Comparison of ENCODE assay signal across 19 cellular contexts in genomic region chr20:13356087-13356486, GRCh38.
A peak's percentile ranks its signal among the peaks of the same experiment; 100 is the strongest.
DNase-seq lines count a peak whose midpoint lies in the region; ATAC-seq, FAIRE-seq and TF ChIP-seq lines count a peak whose summit lies in the region.
"Had no signal": no experiment of that assay in that cellular context is flagged by ENCODE, and none has a peak within 500 bp of the region (broad histone marks: within the 10 kb centered on the region; RNA-seq: fewer than 3 reads in every experiment).

No MANE protein-coding gene starts in this region.

- in situ Hi-C loops in HepG2 (cut with HindIII; ENCODE audit: extremely low pct_ligation_motif_present, low pct_unique_long_range_greater_than_20kb): no loop called here

- FAIRE-seq in HepG2 (lab: Jason Lieb, UNC): no peak
- FAIRE-seq: GM12878, GM18507 had no signal

- no peak overlapping the region for H3K4ac ChIP-seq in mesendoderm (ENCODE audit: low read depth, low read length)

- ATAC-seq in HepG2 (peak; percentile 38; the same call in 1 of the 3 replicates), right lobe of liver (no peak), right cardiac atrium (no peak), left colon (no peak)

- CTCF ChIA-PET in HepG2 (lab: Yijun Ruan, JAX; ENCODE audit: low intra/inter-chr PET ratio, low total read pairs): no interaction called here

- H3K79me2 ChIP-seq in HepG2 (ENCODE audit: insufficient read depth, low read length) (no peaks in the 10 kb centered on the region), mesendoderm (ENCODE audit: control insufficient read depth, insufficient read depth, low read length) (no peaks in the 10 kb centered on the region), MM.1S (ENCODE audit: low read length) (no peaks in the 10 kb centered on the region)

- peak overlapping the region; percentile 67 for H2BK120ac ChIP-seq in mesendoderm (ENCODE audit: low read depth, low read length)

- no TSS peak for BruUV-seq in HepG2 (replicated peaks; lab: Mats Ljungman, UMichigan)

- no peaks in the 10 kb centered on the region for H3K27me3 ChIP-seq in HepG2 (ENCODE audit: control insufficient read depth in 1 of 2, insufficient read depth in 2 of 2, low read length in 2 of 2)
- H3K27me3 ChIP-seq in right lobe of liver: no peaks in the 10 kb centered on the region
- no peaks in the 10 kb centered on the region for H3K27me3 ChIP-seq in SJCRH30
- no peaks in the 10 kb centered on the region for H3K27me3 ChIP-seq in mesendoderm (ENCODE audit: insufficient read depth, low read length, poor library complexity)
- H3K27me3 ChIP-seq in MM.1S (replicated peaks; ENCODE audit: insufficient read depth, low read length): no peaks in the 10 kb centered on the region
- no peaks in the 10 kb centered on the region for H3K27me3 ChIP-seq in right cardiac atrium (ENCODE audit: control insufficient read depth, insufficient read depth)
- H3K27me3 ChIP-seq: BLaER1 treated with 17β-estradiol and CSF1 and Interleukin-3, amounts not matched to agents 10 nM and 100 nM had no signal

- H2AFZ ChIP-seq in HepG2 (ENCODE audit: low read length) (no peak overlapping the region), MM.1S (ENCODE audit: low read length) (no peak overlapping the region)

- no peak overlapping the region for H2AK5ac ChIP-seq in mesendoderm (ENCODE audit: low read length)

- no peak overlapping the region for H3K9ac ChIP-seq in HepG2 (ENCODE audit: insufficient read depth, low read depth, low read length)
- H3K9ac ChIP-seq in mesendoderm (ENCODE audit: low read length): no peak overlapping the region
- H3K9ac ChIP-seq in MM.1S (ENCODE audit: low read length): no peak overlapping the region
- H3K9ac ChIP-seq: BLaER1 treated with 17β-estradiol and CSF1 and Interleukin-3, amounts not matched to agents 10 nM and 100 nM had no signal

- peak overlapping the region; percentile 87 for H3K18ac ChIP-seq in mesendoderm (ENCODE audit: low read length)

- no peaks in the 10 kb centered on the region for H3F3A ChIP-seq in MM.1S (ENCODE audit: insufficient read depth, low read length)

- H2BK15ac ChIP-seq in mesendoderm (replicated peaks; ENCODE audit: low read depth): peak overlapping the region; percentile 45

- H4K8ac ChIP-seq in mesendoderm (ENCODE audit: low read depth, low read length): no peak overlapping the region

- no peak overlapping the region for H3K4me2 ChIP-seq in HepG2 (ENCODE audit: low read depth, low read length)
- no peak overlapping the region for H3K4me2 ChIP-seq in mesendoderm (ENCODE audit: low read length)
- no peak overlapping the region for H3K4me2 ChIP-seq in MM.1S (ENCODE audit: low read depth, low read length)
- H3K4me2 ChIP-seq: BLaER1 treated with 17β-estradiol and CSF1 and Interleukin-3, amounts not matched to agents 10 nM and 100 nM had no signal

- H3K56ac ChIP-seq in mesendoderm (ENCODE audit: low read length): no peak overlapping the region

- H3K27ac ChIP-seq in HepG2 (ENCODE audit: extremely low read length, insufficient read depth, low read length): no peak overlapping the region
- no peak overlapping the region for H3K27ac ChIP-seq in right lobe of liver
- H3K27ac ChIP-seq in SJCRH30: peak overlapping the region; percentile 79
- H3K27ac ChIP-seq in mesendoderm (ENCODE audit: low read depth, low read length): no peak overlapping the region
- H3K27ac ChIP-seq in MM.1S (ENCODE audit: low read length): no peak overlapping the region
- H3K27ac ChIP-seq in right cardiac atrium (ENCODE audit: low read length): no peak overlapping the region
- H3K27ac ChIP-seq: BLaER1 treated with 17β-estradiol and CSF1 and Interleukin-3, amounts not matched to agents 10 nM and 100 nM had no signal

- DNase-seq in HepG2 (ENCODE audit: low spot score) (peak; percentile 44), right lobe of liver (no peak), SJCRH30 (peak; percentile 31 to 82), mesendoderm (no peak), MM.1S (no peak), right cardiac atrium (no peak), NCI-H2029 (lab: John Stamatoyannopoulos, UW) (no peak), left colon (no peak)
- DNase-seq: CD8-positive, alpha-beta memory T cell; DND-41; GDM1; GOT3; HFFc6; NCI-H1436 treated with DMSO at 0.1 percent for 48 hours; NCI-H2081; NCI-H510A treated with DMSO at 0.1 percent for 48 hours had no signal

- intact Hi-C loops in HepG2 (cut with micrococcal nuclease; ENCODE audit: unreplicated experiment): no loop called here
- intact Hi-C loops in right lobe of liver (cut with DNase I): no loop called here
- intact Hi-C loops in right cardiac atrium (cut with DNase I): no loop called here
- intact Hi-C loops in left colon (cut with DNase I, micrococcal nuclease): no loop called here

- H3K36me3 ChIP-seq in HepG2 (replicated peaks in 1 of 2; ENCODE audit: control insufficient read depth in 1 of 2, insufficient read depth in 2 of 2, low read length in 2 of 2): no peaks in the 10 kb centered on the region
- H3K36me3 ChIP-seq in right lobe of liver: no peaks in the 10 kb centered on the region
- H3K36me3 ChIP-seq in SJCRH30: no peaks in the 10 kb centered on the region
- H3K36me3 ChIP-seq in mesendoderm (ENCODE audit: control insufficient read depth, insufficient read depth, low read length): no peaks in the 10 kb centered on the region
- H3K36me3 ChIP-seq in MM.1S (replicated peaks; ENCODE audit: insufficient read depth, low read length): no peaks in the 10 kb centered on the region
- H3K36me3 ChIP-seq: BLaER1 treated with 17β-estradiol and CSF1 and Interleukin-3, amounts not matched to agents 10 nM and 100 nM had no signal

- H4K5ac ChIP-seq in mesendoderm (ENCODE audit: low read length): no peak overlapping the region

- TF ChIP-seq CTCF in HepG2 (CRISPR knock-in tag; IDR thresholded peaks at IDR 0.05): no peak
- no peak for TF ChIP-seq CTCF in right lobe of liver (IDR thresholded peaks at IDR 0.05)
- no peak for TF ChIP-seq CTCF in MM.1S (IDR thresholded peaks at IDR 0.05; ENCODE audit: low read length)

- POLR2A ChIA-PET in HepG2 (lab: Yijun Ruan, JAX): interaction anchor here (0.6 to 2.2 kb wide), 2 partner anchors 13 to 25 kb away, joined by 3 to 7 read pairs; no protein-coding TSS in a partner anchor

- H3K4me3 ChIP-seq in HepG2 (replicated peaks in 1 of 3; ENCODE audit: insufficient read depth in 1 of 3, low read depth in 2 of 3, low read length in 3 of 3): no peak overlapping the region
- H3K4me3 ChIP-seq in right lobe of liver: no peak overlapping the region
- no peak overlapping the region for H3K4me3 ChIP-seq in SJCRH30
- H3K4me3 ChIP-seq in mesendoderm (ENCODE audit: low read length): no peak overlapping the region
- H3K4me3 ChIP-seq in MM.1S (ENCODE audit: low read length): no peak overlapping the region
- H3K4me3 ChIP-seq in right cardiac atrium (ENCODE audit: low read length): no peak overlapping the region
- H3K4me3 ChIP-seq: BLaER1 treated with 17β-estradiol and CSF1 and Interleukin-3, amounts not matched to agents 10 nM and 100 nM; GM12878 had no signal

- H4K20me1 ChIP-seq in HepG2 (ENCODE audit: insufficient read depth, low read length) (no peaks in the 10 kb centered on the region), MM.1S (ENCODE audit: insufficient read depth, low read length) (no peaks in the 10 kb centered on the region)
- H4K20me1 ChIP-seq: BLaER1 treated with 17β-estradiol and CSF1 and Interleukin-3, amounts not matched to agents 10 nM and 100 nM had no signal

- peaks cover 24% of the 10 kb centered on the region for H3K4me1 ChIP-seq in HepG2 (ENCODE audit: insufficient read depth, low read length)
- H3K4me1 ChIP-seq in right lobe of liver: no peaks in the 10 kb centered on the region
- H3K4me1 ChIP-seq in SJCRH30: peaks cover 21% of the 10 kb centered on the region
- H3K4me1 ChIP-seq in mesendoderm (ENCODE audit: control insufficient read depth, low read depth, low read length): peaks cover 11% of the 10 kb centered on the region
- no peaks in the 10 kb centered on the region for H3K4me1 ChIP-seq in MM.1S (ENCODE audit: low read length)
- no peaks in the 10 kb centered on the region for H3K4me1 ChIP-seq in right cardiac atrium (ENCODE audit: control insufficient read depth, insufficient read depth, low read length)
- H3K4me1 ChIP-seq: BLaER1 treated with 17β-estradiol and CSF1 and Interleukin-3, amounts not matched to agents 10 nM and 100 nM had no signal

- H2BK5ac ChIP-seq in mesendoderm (ENCODE audit: low read length): peak overlapping the region; percentile 80

- no peak for TF ChIP-seq POLR2A in HepG2 (IDR thresholded peaks at IDR 0.05; ENCODE audit: insufficient read depth in 1 of 2, low read depth in 2 of 2, low read length in 2 of 2)
- TF ChIP-seq POLR2A in right lobe of liver (IDR thresholded peaks at IDR 0.05): no peak

- no peaks in the 10 kb centered on the region for H3K9me2 ChIP-seq in MM.1S (replicated peaks; ENCODE audit: insufficient read depth, low read length)

- no peak for TF ChIP-seq RAD21 in HepG2 (CRISPR knock-in tag; IDR thresholded peaks at IDR 0.05)

- H3K79me1 ChIP-seq in mesendoderm (ENCODE audit: low read length): no peaks in the 10 kb centered on the region

- no peak for TF ChIP-seq EP300 in HepG2 (IDR thresholded peaks at IDR 0.05; ENCODE audit: low read depth in 2 of 2, low read length in 2 of 2)
- no peak for TF ChIP-seq EP300 in HepG2 (CRISPR knock-in tag; IDR thresholded peaks at IDR 0.05; ENCODE audit: borderline replicate concordance)

- no peak overlapping the region for H3K23ac ChIP-seq in mesendoderm (ENCODE audit: low read length)

- H3K9me3 ChIP-seq in HepG2 (ENCODE audit: low read length) (no peaks in the 10 kb centered on the region), right lobe of liver (no peaks in the 10 kb centered on the region), SJCRH30 (replicated peaks) (0 out of 2 replicates have a peak, but pooled peaks cover 4% of the 10 kb centered on the region), MM.1S (replicated peaks; ENCODE audit: insufficient read depth, low read length) (no peaks in the 10 kb centered on the region), right cardiac atrium (ENCODE audit: control insufficient read depth, low read length) (no peaks in the 10 kb centered on the region)
- H3K9me3 ChIP-seq: BLaER1 treated with 17β-estradiol and CSF1 and Interleukin-3, amounts not matched to agents 10 nM and 100 nM had no signal

TF ChIP-seq in HepG2, 621 proteins besides CTCF, POLR2A, EP300 and RAD21 (continues in another document):
- TF ChIP-seq GATAD2A (CRISPR knock-in tag; IDR thresholded peaks at IDR 0.05): no peak
- no peak for TF ChIP-seq EED (CRISPR knock-in tag; IDR thresholded peaks at IDR 0.05)
- TF ChIP-seq SOX13 (IDR thresholded peaks at IDR 0.05): no peak
- peak in 1 of 2 experiments; percentile 89; a peak in 2 of 4 replicates for TF ChIP-seq SOX13 (CRISPR knock-in tag; conservative IDR thresholded peaks at IDR 0.05 in 1 of 2, IDR thresholded peaks at IDR 0.05 in 1 of 2)

Comparison
In these comparisons a context has a peak if more than half of its experiments do, and no peak if none do; other contexts are left out.
1. DNase-seq: peak in HepG2 (single experiment) and SJCRH30 (2 of 2); none in right lobe of liver (0 of 3), mesendoderm (single experiment), MM.1S (single experiment), right cardiac atrium (0 of 3), NCI-H2029 (single experiment) and left colon (0 of 2).